In genomic region chr6:20680697-20681165, GRCh38 we compare ENCODE assay signal across 11 cellular contexts.
A peak's percentile ranks its signal among the peaks of the same experiment; 100 is the strongest.
DNase-seq lines count a peak whose midpoint lies in the region; ATAC-seq and TF ChIP-seq lines count a peak whose summit lies in the region.
"Had no signal": no experiment of that assay in that cellular context is flagged by ENCODE, and none has a peak within 500 bp of the region (broad histone marks: within the 10 kb centered on the region; RNA-seq: fewer than 3 reads in every experiment).

No MANE protein-coding gene starts in this region.

- no peaks in the 10 kb centered on the region for H3F3A ChIP-seq in SK-N-SH (replicated peaks; ENCODE audit: insufficient read depth)

- POLR2A ChIA-PET in SK-N-SH (lab: Yijun Ruan, JAX): no interaction called here

- H3K9me2 ChIP-seq in SK-N-SH: no peaks in the 10 kb centered on the region

- no peaks in the 10 kb centered on the region for H3K9me3 ChIP-seq in SK-N-SH
- H3K9me3 ChIP-seq in osteoblast (ENCODE audit: low read depth, low read length): no peaks in the 10 kb centered on the region
- H3K9me3 ChIP-seq: A549 had no signal

- no peaks in the 10 kb centered on the region for H3K27me3 ChIP-seq in SK-N-SH (ENCODE audit: insufficient read depth)
- H3K27me3 ChIP-seq in osteoblast (ENCODE audit: insufficient read depth, low read length): no peaks in the 10 kb centered on the region

- 65% methylated on average over 4 of the region's 4 CpGs for WGBS in SK-N-SH (ENCODE audit: low lambda C conversion rate)

- TF ChIP-seq CTCF in SK-N-SH (IDR thresholded peaks at IDR 0.05) (no peak), osteoblast (IDR thresholded peaks at IDR 0.05; ENCODE audit: extremely low read depth, low read depth, low read length) (no peak)

- H3K36me3 ChIP-seq in SK-N-SH (replicated peaks in 1 of 2; ENCODE audit: control insufficient read depth in 1 of 2, insufficient read depth in 2 of 2, low read length in 1 of 2) (no peaks in the 10 kb centered on the region), osteoblast (ENCODE audit: insufficient read depth, low read length) (no peaks in the 10 kb centered on the region)

- H3K79me2 ChIP-seq in SK-N-SH (ENCODE audit: insufficient read depth): no peaks in the 10 kb centered on the region
- H3K79me2 ChIP-seq in osteoblast (ENCODE audit: insufficient read depth, low read length): no peaks in the 10 kb centered on the region

- TF ChIP-seq EP300 in SK-N-SH (IDR thresholded peaks at IDR 0.05; ENCODE audit: borderline replicate concordance in 1 of 2, low read depth in 1 of 2, low read length in 1 of 2): no peak

- TF ChIP-seq RAD21 in SK-N-SH (IDR thresholded peaks at IDR 0.05; ENCODE audit: low read length): no peak

- CTCF ChIA-PET in SK-N-SH (lab: Yijun Ruan, JAX): interaction anchor here (0.8 to 1.2 kb wide), 2 partner anchors 11 to 458 kb away, joined by 3 to 7 read pairs; no protein-coding TSS in a partner anchor

- H3K4me2 ChIP-seq in SK-N-SH (peak overlapping the region; percentile 46), osteoblast (ENCODE audit: insufficient read depth, low read length) (peak overlapping the region; percentile 63)
- H3K4me2 ChIP-seq: A549, PC-9 had no signal

- H4K20me1 ChIP-seq in SK-N-SH (ENCODE audit: insufficient read depth) (no peaks in the 10 kb centered on the region), osteoblast (ENCODE audit: insufficient read depth, low read length) (no peaks in the 10 kb centered on the region)

- H3K27ac ChIP-seq in SK-N-SH (ENCODE audit: low read depth in 2 of 2, low read length in 1 of 2): peak overlapping the region; percentile 26 to 77; a peak in 3 of 4 replicates
- H3K27ac ChIP-seq in osteoblast (ENCODE audit: low read depth, low read length): no peak overlapping the region
- H3K27ac ChIP-seq: A549, PC-9 had no signal

- no peak overlapping the region for H3K9ac ChIP-seq in SK-N-SH

- DNase-seq in NCI-H2196 (lab: John Stamatoyannopoulos, UW; ENCODE audit: unreplicated experiment) (peak; percentile 13), NCI-H2196 treated with DMSO at 0.1 percent for 48 hours (lab: John Stamatoyannopoulos, UW; ENCODE audit: unreplicated experiment) (no peak), SK-N-SH (no peak), osteoblast (ENCODE audit: insufficient read length, low spot score, missing footprints) (no peak), hepatic stellate cell (ENCODE audit: low spot score) (no peak)
- DNase-seq in stimulated activated CD4-positive, alpha-beta T cell treated with anti-CD3 and anti-CD28 coated beads, Interleukin-15, amount 100 ng/mL, for 24 hours: no peak
- DNase-seq in activated CD4-positive, alpha-beta T cell treated with anti-CD3 and anti-CD28 coated beads for 4 hours: no peak
- DNase-seq: PC-9; stimulated activated CD4-positive, alpha-beta T cell treated with anti-CD3 and anti-CD28 coated beads, Interleukin-4, amount 100 ng/mL, for 24 hours had no signal

- peak; percentile 67 for ATAC-seq in HG02840 (IDR thresholded peaks at IDR 0.05; ENCODE audit: low FRiP score, unreplicated experiment)
- ATAC-seq: A549 had no signal

- H3K4me1 ChIP-seq in SK-N-SH (ENCODE audit: control insufficient read depth in 1 of 2, insufficient read depth in 2 of 2, low read depth in 1 of 2, low read length in 1 of 2) (peaks cover 0 to 14% of the 10 kb centered on the region in 2 experiments; a peak in 2 of 4 replicates), osteoblast (ENCODE audit: insufficient read depth, low read length) (no peaks in the 10 kb centered on the region)
- H3K4me1 ChIP-seq: A549 had no signal

- peak overlapping the region; percentile 21; the same call in 1 of the 2 replicates for H2AFZ ChIP-seq in SK-N-SH (ENCODE audit: low read depth)
- H2AFZ ChIP-seq in osteoblast (ENCODE audit: low read length): peak overlapping the region; percentile 63
- H2AFZ ChIP-seq: PC-9 had no signal

- H3K4me3 ChIP-seq in SK-N-SH (ENCODE audit: low read depth in 2 of 2, low read length in 1 of 2): no peak overlapping the region
- H3K4me3 ChIP-seq in osteoblast (ENCODE audit: insufficient read depth, low read length): peak overlapping the region; percentile 21
- H3K4me3 ChIP-seq: A549, PC-9 had no signal

TF ChIP-seq in SK-N-SH, 30 proteins besides CTCF, POLR2A, EP300 and RAD21:
- TF ChIP-seq SIN3A (IDR thresholded peaks at IDR 0.05; ENCODE audit: borderline replicate concordance, low read depth, low read length) (no peak), TCF12 (IDR thresholded peaks at IDR 0.05) (peak; percentile 54), NFIC (IDR thresholded peaks at IDR 0.05; ENCODE audit: borderline replicate concordance) (no peak)
- TF ChIP-seq, protein P1, sequence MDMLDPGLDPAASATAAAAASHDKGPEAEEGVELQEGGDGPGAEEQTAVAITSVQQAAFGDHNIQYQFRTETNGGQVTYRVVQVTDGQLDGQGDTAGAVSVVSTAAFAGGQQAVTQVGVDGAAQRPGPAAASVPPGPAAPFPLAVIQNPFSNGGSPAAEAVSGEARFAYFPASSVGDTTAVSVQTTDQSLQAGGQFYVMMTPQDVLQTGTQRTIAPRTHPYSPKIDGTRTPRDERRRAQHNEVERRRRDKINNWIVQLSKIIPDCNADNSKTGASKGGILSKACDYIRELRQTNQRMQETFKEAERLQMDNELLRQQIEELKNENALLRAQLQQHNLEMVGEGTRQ (IDR thresholded peaks at IDR 0.05; ENCODE audit: borderline replicate concordance, low read depth, low read length): no peak
TF ChIP-seq in SK-N-SH: peak in this region for 1.
